12 cellular contexts compared by ENCODE assay signal in genomic region chr10:5234106-5234877, GRCh38. TPM values are rescaled to one million over a fixed set of nuclear protein-coding genes. Genes with fewer than 3 reads are reported as not detected.
DNase-seq lines count a peak whose midpoint lies in the region; TF ChIP-seq lines count a peak whose summit lies in the region.
"Had no signal": no experiment of that assay in that cellular context is flagged by ENCODE, and none has a peak within 500 bp of the region (broad histone marks: within the 10 kb centered on the region; RNA-seq: fewer than 3 reads in every experiment).

No MANE protein-coding gene starts in this region.

- 73% methylated on average over 6 of the region's 6 CpGs for WGBS in hepatocyte (ENCODE audit: low lambda C conversion rate, missing lambda C conversion rate)
- WGBS in sigmoid colon, 2 donors: 60 to 65% methylated on average over 6 of the region's 6 CpGs
- 65% methylated on average over 6 of the region's 6 CpGs for WGBS in prostate gland

- H3K4me3 ChIP-seq in A673 (ENCODE audit: low read depth, low read length, poor library complexity, severe bottlenecking): no peak overlapping the region
- H3K4me3 ChIP-seq in hepatocyte: no peak overlapping the region
- no peak overlapping the region for H3K4me3 ChIP-seq in sigmoid colon
- H3K4me3 ChIP-seq in prostate gland: no peak overlapping the region

- no peaks in the 10 kb centered on the region for H4K20me1 ChIP-seq in hepatocyte (ENCODE audit: insufficient read depth, poor library complexity, severe bottlenecking)

- DNase-seq in A673 (ENCODE audit: low spot score) (peak; percentile 79), HuH-7 (ENCODE audit: low spot score) (peak; percentile 50), SIG-M5 treated with dmso at 0.1 percent for 504 hours (lab: John Stamatoyannopoulos, UW; ENCODE audit: unreplicated experiment) (peak; percentile 96), hepatocyte (ENCODE audit: low spot score) (peak; percentile 65), sigmoid colon (no peak), DMS114 treated with DMSO at 0.1 percent for 48 hours (lab: John Stamatoyannopoulos, UW; ENCODE audit: unreplicated experiment) (no peak), prostate gland (ENCODE audit: low spot score) (no peak), islet precursor cell (no peak)
- DNase-seq: activated T-cell treated with anti-CD3 and anti-CD28 coated beads, Interleukin-2, amount 50 U/mL, for 72 hours; C1 segment of cervical spinal cord; retina had no signal

- TF ChIP-seq CTCF in A673 (conservative IDR thresholded peaks at IDR 0.05; ENCODE audit: low read depth, low read length) (no peak), hepatocyte (IDR thresholded peaks at IDR 0.05; ENCODE audit: poor library complexity) (no peak), sigmoid colon (IDR thresholded peaks at IDR 0.05) (no peak), prostate gland (IDR thresholded peaks at IDR 0.05) (no peak)

- no TSS peak for BruUV-seq in A673 (replicated peaks; lab: Mats Ljungman, UMichigan)

- H3K9me3 ChIP-seq in A673 (ENCODE audit: low read depth, low read length, poor library complexity, severe bottlenecking) (no peaks in the 10 kb centered on the region), hepatocyte (ENCODE audit: low read depth) (no peaks in the 10 kb centered on the region), sigmoid colon (no peaks in the 10 kb centered on the region), prostate gland (no peaks in the 10 kb centered on the region)

- no peak overlapping the region for H2AFZ ChIP-seq in hepatocyte

- intact Hi-C loops in A673 (cut with micrococcal nuclease; ENCODE audit: unreplicated experiment) (no loop called here), sigmoid colon (cut with DNase I) (no loop called here), prostate gland (cut with DNase I) (no loop called here)

- H3K4me2 ChIP-seq in hepatocyte: peak overlapping the region; percentile 21

- H3K9me2 ChIP-seq in hepatocyte (replicated peaks; ENCODE audit: insufficient read depth): no peaks in the 10 kb centered on the region

- CTCF ChIA-PET in A673 (lab: Charles Lee): interaction anchor here (0.7 kb wide), 1 partner anchor 75 kb away, joined by 3 read pairs; no protein-coding TSS in a partner anchor

- H3K27me3 ChIP-seq in A673 (replicated peaks; ENCODE audit: insufficient read depth, low read depth, low read length, poor library complexity) (no peaks in the 10 kb centered on the region), hepatocyte (no peaks in the 10 kb centered on the region), sigmoid colon (no peaks in the 10 kb centered on the region), prostate gland (replicated peaks; ENCODE audit: insufficient read depth) (no peaks in the 10 kb centered on the region)

- no peaks in the 10 kb centered on the region for H3K36me3 ChIP-seq in A673 (ENCODE audit: insufficient read depth, low read length, poor library complexity, severe bottlenecking)
- no peaks in the 10 kb centered on the region for H3K36me3 ChIP-seq in hepatocyte (replicated peaks; ENCODE audit: insufficient read depth, low read depth)
- no peaks in the 10 kb centered on the region for H3K36me3 ChIP-seq in sigmoid colon
- no peaks in the 10 kb centered on the region for H3K36me3 ChIP-seq in prostate gland

- H3K4me1 ChIP-seq in A673 (ENCODE audit: insufficient read depth, low read length, poor library complexity, severe bottlenecking) (peaks cover 13% of the 10 kb centered on the region), hepatocyte (ENCODE audit: insufficient read depth) (no peaks in the 10 kb centered on the region), sigmoid colon (no peaks in the 10 kb centered on the region), prostate gland (replicated peaks) (no peaks in the 10 kb centered on the region)

- POLR2A ChIA-PET in A673 (lab: Charles Lee; ENCODE audit: low non-redundant PET): no interaction called here

- no peak for TF ChIP-seq EP300 in sigmoid colon (IDR thresholded peaks at IDR 0.05)

- TF ChIP-seq POLR2A in sigmoid colon (IDR thresholded peaks at IDR 0.05) (no peak), prostate gland (IDR thresholded peaks at IDR 0.05) (no peak)

- no peaks in the 10 kb centered on the region for H3K79me2 ChIP-seq in hepatocyte

- H3K27ac ChIP-seq in A673 (ENCODE audit: low read depth, low read length, poor library complexity, severe bottlenecking): peak overlapping the region; percentile 6
- peak overlapping the region; percentile 13 for H3K27ac ChIP-seq in hepatocyte
- H3K27ac ChIP-seq in sigmoid colon: no peak overlapping the region
- no peak overlapping the region for H3K27ac ChIP-seq in prostate gland

RNA-seq across cellular contexts. Expression of gene AKR1C4, which starts 37.7 kb away (rescaled TPM):
- total RNA-seq in A673 (2021) (not detected in 2 replicates), hepatocyte (1.5 and 1.7 TPM in 2 replicates), sigmoid colon (not detected), prostate gland (not detected)
- polyA plus RNA-seq in hepatocyte (0.40 and 0.52 TPM in 2 replicates), sigmoid colon (not detected)
- total RNA-seq: activated T-cell treated with anti-CD3 and anti-CD28 coated beads, Interleukin-2, amount 50 U/mL, for 72 hours; fibroblast of lung had no signal
- polyA plus RNA-seq: fibroblast of lung had no signal

RNA-seq across cellular contexts. Expression of gene AKR1C8, which starts 49.3 kb away (rescaled TPM):
- 0.48 and 0.58 TPM in 2 replicates for total RNA-seq in A673 (2021)
- total RNA-seq in hepatocyte: not detected in 2 replicates
- 0.19 TPM in 1 of 2 replicates, not detected in the other for polyA plus RNA-seq in hepatocyte
- not detected for total RNA-seq in sigmoid colon
- polyA plus RNA-seq in sigmoid colon: not detected
- total RNA-seq in prostate gland: not detected
- total RNA-seq: activated T-cell treated with anti-CD3 and anti-CD28 coated beads, Interleukin-2, amount 50 U/mL, for 72 hours; fibroblast of lung had no signal
- polyA plus RNA-seq: fibroblast of lung had no signal

Comparison
In these comparisons a context has a peak if more than half of its experiments do, and no peak if none do; other contexts are left out.
1. DNase-seq: peak in A673 (single experiment), HuH-7 (single experiment), SIG-M5 treated with dmso at 0.1 percent for 504 hours (single experiment) and hepatocyte (single experiment); none in sigmoid colon (single experiment), DMS114 treated with DMSO at 0.1 percent for 48 hours (single experiment), prostate gland (single experiment) and islet precursor cell (single experiment).
2. H3K27ac ChIP-seq: peak in A673 (single experiment) and hepatocyte (single experiment); none in sigmoid colon (0 of 4) and prostate gland (0 of 2).